ENCODE assay signal across 10 cellular contexts in the genomic region with DNA sequence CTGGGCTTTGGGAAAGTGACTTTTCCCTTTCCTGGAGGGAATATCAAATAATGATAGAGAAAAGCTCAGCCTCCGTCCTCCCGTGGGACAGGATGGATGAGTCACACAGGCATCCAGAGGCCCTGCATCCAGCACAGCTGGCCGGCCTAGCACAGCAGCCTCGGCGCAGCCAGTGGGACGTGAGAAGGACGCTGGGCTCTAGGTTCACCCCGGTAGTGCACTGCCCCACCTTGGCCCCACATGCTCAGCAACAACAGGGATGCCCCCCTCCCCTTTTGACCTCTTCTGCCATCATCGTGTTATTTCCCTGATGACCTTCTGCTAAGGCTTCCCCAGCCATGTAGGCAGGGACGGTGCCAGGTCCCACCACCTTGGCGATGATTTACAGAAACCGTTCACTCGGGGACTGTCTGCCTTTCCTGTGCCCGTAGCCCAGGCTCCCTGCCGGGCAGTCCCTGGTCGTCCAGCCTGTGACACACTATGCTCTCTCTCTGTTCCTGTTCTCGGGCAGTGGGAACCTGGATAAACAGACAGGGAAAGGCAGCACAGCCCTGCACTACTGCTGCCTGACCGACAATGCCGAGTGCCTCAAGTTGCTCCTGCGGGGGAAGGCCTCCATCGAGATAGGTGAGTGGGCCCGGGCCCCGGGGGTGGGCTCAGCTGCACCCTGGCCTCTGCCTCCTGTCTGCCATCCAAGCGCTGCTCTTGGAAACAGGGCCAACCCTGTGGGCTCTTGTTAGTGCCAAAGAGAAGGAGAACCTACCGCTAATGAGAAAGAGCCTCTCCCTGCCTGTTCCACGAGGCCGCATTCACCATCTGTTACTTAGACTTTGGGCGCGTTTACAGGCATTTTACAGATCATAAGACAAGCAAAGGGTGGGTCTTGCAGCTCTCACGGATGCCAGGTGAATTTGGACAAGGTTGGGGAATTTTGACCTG. TPM values are rescaled to one million over a fixed set of nuclear protein-coding genes. Genes with fewer than 3 reads are reported as not detected.
DNase-seq lines count a peak whose midpoint lies in the region; ATAC-seq and TF ChIP-seq lines count a peak whose summit lies in the region.
"Had no signal": no experiment of that assay in that cellular context is flagged by ENCODE, and none has a peak within 500 bp of the region (broad histone marks: within the 10 kb centered on the region; RNA-seq: fewer than 3 reads in every experiment).

No MANE protein-coding gene starts in this region.

- peaks cover 3% of the 10 kb centered on the region for H4K20me1 ChIP-seq in smooth muscle cell (ENCODE audit: low read depth)

- no peak for TF ChIP-seq CTCF in smooth muscle cell (IDR thresholded peaks at IDR 0.05; ENCODE audit: borderline replicate concordance, insufficient read depth, poor library complexity, severe bottlenecking)

- no peaks in the 10 kb centered on the region for H3K27me3 ChIP-seq in H7 (ENCODE audit: control insufficient read depth, insufficient read depth, low read length)
- no peaks in the 10 kb centered on the region for H3K27me3 ChIP-seq in smooth muscle cell (ENCODE audit: low read depth)
- no peaks in the 10 kb centered on the region for H3K27me3 ChIP-seq in effector memory CD4-positive, alpha-beta T cell (replicated peaks; ENCODE audit: control insufficient read depth, insufficient read depth, low read length, poor library complexity, severe bottlenecking)

- intact Hi-C loops in Right ventricle myocardium superior (cut with DNase I), result no loop called here

- H3K4me1 ChIP-seq in smooth muscle cell (ENCODE audit: low read depth), result no peaks in the 10 kb centered on the region
- H3K4me1 ChIP-seq in effector memory CD4-positive, alpha-beta T cell (ENCODE audit: control insufficient read depth, insufficient read depth, low read length, poor library complexity, severe bottlenecking), result no peaks in the 10 kb centered on the region

- no peaks in the 10 kb centered on the region for H3K79me2 ChIP-seq in smooth muscle cell (ENCODE audit: low read depth)

- no peak overlapping the region for H2AFZ ChIP-seq in smooth muscle cell (ENCODE audit: low read depth)

- peak overlapping the region; percentile 61 for H3K4me2 ChIP-seq in smooth muscle cell

- H3K4me3 ChIP-seq in H7 (ENCODE audit: insufficient read depth, low read depth, low read length), result no peak overlapping the region
- no peak overlapping the region for H3K4me3 ChIP-seq in smooth muscle cell
- H3K4me3 ChIP-seq in effector memory CD4-positive, alpha-beta T cell (ENCODE audit: insufficient read depth, low read depth, low read length, poor library complexity, severe bottlenecking), result no peak overlapping the region

- H3K36me3 ChIP-seq in H7 (replicated peaks; ENCODE audit: control insufficient read depth, insufficient read depth, low read length) (peaks cover 1% of the 10 kb centered on the region), smooth muscle cell (ENCODE audit: low read depth) (no peaks in the 10 kb centered on the region)
- no peaks in the 10 kb centered on the region for H3K36me3 ChIP-seq in effector memory CD4-positive, alpha-beta T cell (ENCODE audit: control insufficient read depth, insufficient read depth, low read length)

- no peaks in the 10 kb centered on the region for H3K9me3 ChIP-seq in smooth muscle cell (replicated peaks; ENCODE audit: low read depth)
- H3K9me3 ChIP-seq in effector memory CD4-positive, alpha-beta T cell (ENCODE audit: control insufficient read depth, low read length), result no peaks in the 10 kb centered on the region

- ATAC-seq in Right ventricle myocardium superior (ENCODE audit: poor library complexity) (peak; percentile 76), GM21737 (IDR thresholded peaks at IDR 0.05; ENCODE audit: unreplicated experiment) (no peak)
- ATAC-seq: activated CD8-positive, alpha-beta T cell treated with anti-CD3 and anti-CD28 coated beads for 36 hours had no signal

- peaks cover 26% of the 10 kb centered on the region for H3F3A ChIP-seq in smooth muscle cell (ENCODE audit: low read depth)

- H3K27ac ChIP-seq in smooth muscle cell (ENCODE audit: low read depth), result peak overlapping the region; percentile 83
- H3K27ac ChIP-seq in effector memory CD4-positive, alpha-beta T cell (ENCODE audit: insufficient read depth, low read length, poor library complexity, severe bottlenecking), result no peak overlapping the region

- no peak overlapping the region for H3K9ac ChIP-seq in smooth muscle cell (ENCODE audit: low read depth)

- 55% methylated on average over 30 of the region's 30 CpGs for WGBS in smooth muscle cell (ENCODE audit: low lambda C conversion rate)

- peak; percentile 56 for DNase-seq in H7
- peak; percentile 63 for DNase-seq in amniotic stem cell (lab: John Stamatoyannopoulos, UW)
- DNase-seq in Right ventricle myocardium superior, result peak; percentile 87
- peak; percentile 19 for DNase-seq in smooth muscle cell (lab: John Stamatoyannopoulos, UW; ENCODE audit: unreplicated experiment)
- DNase-seq in hypothalamus (lab: John Stamatoyannopoulos, UW), result no peak
- no peak for DNase-seq in nucleus accumbens (lab: John Stamatoyannopoulos, UW)
- DNase-seq in effector memory CD4-positive, alpha-beta T cell, result no peak
- DNase-seq: activated CD8-positive, alpha-beta T cell treated with anti-CD3 and anti-CD28 coated beads for 36 hours; NCI-H1048 had no signal

RNA-seq across cellular contexts. Expression of gene ITGB1BP1, which starts 44.6 kb away (rescaled TPM):
- 12.7 and 13.8 TPM in 2 replicates for total RNA-seq in H7 (2014; rRNA removed; shearing (Covaris generic))
- 97.0 TPM for total RNA-seq in Right ventricle myocardium superior
- 40.2 and 53.9 TPM in 2 replicates for total RNA-seq in smooth muscle cell
- 138 and 142 TPM in 2 replicates for polyA plus RNA-seq in smooth muscle cell

RNA-seq across cellular contexts. Expression of gene CPSF3, which starts 44.8 kb away (rescaled TPM):
- 102 and 113 TPM in 2 replicates for total RNA-seq in H7 (2014; rRNA removed; shearing (Covaris generic))
- total RNA-seq in Right ventricle myocardium superior (14.0 TPM), smooth muscle cell (42.7 and 52.6 TPM in 2 replicates)
- 30.1 and 30.3 TPM in 2 replicates for polyA plus RNA-seq in smooth muscle cell

Comparison
In these comparisons a context has a peak if more than half of its experiments do, and no peak if none do; other contexts are left out.
1. DNase-seq: peak in H7 (single experiment), amniotic stem cell (single experiment), Right ventricle myocardium superior (single experiment) and smooth muscle cell (single experiment); none in hypothalamus (0 of 51), nucleus accumbens (0 of 56) and effector memory CD4-positive, alpha-beta T cell (0 of 3).